9 cellular contexts compared by ENCODE assay signal in genomic region chr14:77041837-77042557, GRCh38. TPM values are rescaled to one million over a fixed set of nuclear protein-coding genes. Genes with fewer than 3 reads are reported as not detected.
DNase-seq lines count a peak whose midpoint lies in the region; ATAC-seq and TF ChIP-seq lines count a peak whose summit lies in the region.
"Had no signal": no experiment of that assay in that cellular context is flagged by ENCODE, and none has a peak within 500 bp of the region (broad histone marks: within the 10 kb centered on the region; RNA-seq: fewer than 3 reads in every experiment).

No MANE protein-coding gene starts in this region.

- TF ChIP-seq CTCF in AG10803 (conservative IDR thresholded peaks at IDR 0.05; ENCODE audit: low read length), result no peak
- TF ChIP-seq CTCF in prostate gland (IDR thresholded peaks at IDR 0.05), result no peak

- H3K4me1 ChIP-seq in prostate gland (replicated peaks), result peaks cover 41% of the 10 kb centered on the region

- H3K9me3 Mint-ChIP-seq in activated CD4-positive, alpha-beta memory T cell treated with anti-CD3 and anti-CD28 coated beads, Interleukin-2, amount 10 ng/mL, durations not matched to agents 7 days and 5 days, result no peaks in the 10 kb centered on the region

- H3K4me3 ChIP-seq in AG10803 (ENCODE audit: low read length), result peak overlapping the region; percentile 8; the same call in 1 of the 2 replicates
- no peak overlapping the region for H3K4me3 ChIP-seq in prostate gland

- no peaks in the 10 kb centered on the region for H3K36me3 Mint-ChIP-seq in activated CD4-positive, alpha-beta memory T cell treated with anti-CD3 and anti-CD28 coated beads, Interleukin-2, amount 10 ng/mL, durations not matched to agents 7 days and 5 days (ENCODE audit: low read depth)

- H3K27me3 ChIP-seq in prostate gland (replicated peaks; ENCODE audit: insufficient read depth), result no peaks in the 10 kb centered on the region

- H3K9me3 ChIP-seq in prostate gland, result no peaks in the 10 kb centered on the region

- peaks cover 87% of the 10 kb centered on the region for H3K4me1 Mint-ChIP-seq in activated CD4-positive, alpha-beta memory T cell treated with anti-CD3 and anti-CD28 coated beads, Interleukin-2, amount 10 ng/mL, durations not matched to agents 7 days and 5 days

- in situ Hi-C loops in KBM-7 (cut with MboI; ENCODE audit: low pct_unique_long_range_greater_than_20kb, low sequenced_read_pairs), result no loop called here

- H3K36me3 ChIP-seq in prostate gland, result no peaks in the 10 kb centered on the region

- TF ChIP-seq POLR2A in prostate gland (IDR thresholded peaks at IDR 0.05), result no peak

- peaks cover 3% of the 10 kb centered on the region for H3K27me3 Mint-ChIP-seq in activated CD4-positive, alpha-beta memory T cell treated with anti-CD3 and anti-CD28 coated beads, Interleukin-2, amount 10 ng/mL, durations not matched to agents 7 days and 5 days

- CTCF ChIA-PET in activated CD4-positive, alpha-beta memory T cell treated with anti-CD3 and anti-CD28 coated beads, Interleukin-2, amount 10 ng/mL, durations not matched to agents 7 days and 5 days (lab: Charles Lee), result interaction anchor here (1.0 to 4.2 kb wide), 5 partner anchors 12 to 129 kb away, joined by 3 to 29 read pairs (median 12); partner anchors contain the start of gene IRF2BPL

- 18% methylated on average over 14 of the region's 14 CpGs for WGBS in prostate gland

- intact Hi-C loops in prostate gland (cut with DNase I), result no loop called here

- ATAC-seq in HG02623 (IDR thresholded peaks at IDR 0.05; ENCODE audit: unreplicated experiment), result no peak
- ATAC-seq: left colon had no signal

- POLR2A ChIA-PET in activated CD4-positive, alpha-beta memory T cell treated with anti-CD3 and anti-CD28 coated beads, Interleukin-2, amount 10 ng/mL, durations not matched to agents 7 days and 5 days (lab: Charles Lee), result interaction anchor here (0.8 to 13.0 kb wide), 4 partner anchors 14 to 130 kb away, joined by 3 to 229 read pairs (median 27); partner anchors contain the start of gene IRF2BPL

- peak overlapping the region; percentile 100 for H3K27ac Mint-ChIP-seq in activated CD4-positive, alpha-beta memory T cell treated with anti-CD3 and anti-CD28 coated beads, Interleukin-2, amount 10 ng/mL, durations not matched to agents 7 days and 5 days

- peak overlapping the region; percentile 83 to 88 for H3K27ac ChIP-seq in prostate gland

- H3K4me3 Mint-ChIP-seq in activated CD4-positive, alpha-beta memory T cell treated with anti-CD3 and anti-CD28 coated beads, Interleukin-2, amount 10 ng/mL, durations not matched to agents 7 days and 5 days, result no peak overlapping the region

- DNase-seq in AG10803 (ENCODE audit: low read depth), result peak; percentile 98
- DNase-seq in KBM-7, result peak; percentile 42
- DNase-seq in activated CD4-positive, alpha-beta memory T cell treated with anti-CD3 and anti-CD28 coated beads, Interleukin-2, amount 10 ng/mL, durations not matched to agents 7 days and 5 days, result no peak
- peak; percentile 80 for DNase-seq in glomerular visceral epithelial cell (ENCODE audit: extremely low spot score)
- peak; percentile 68 for DNase-seq in prostate gland (ENCODE audit: low spot score)
- DNase-seq in 8988T, result no peak
- DNase-seq in middle frontal gyrus (ENCODE audit: extremely low spot score, low spot score), result no peak

RNA-seq across cellular contexts. Expression of gene IRF2BPL, which starts 13.5 kb away (rescaled TPM):
- 10 to 100 TPM; 39.0 to 39.3 TPM for total RNA-seq in activated CD4-positive, alpha-beta memory T cell treated with anti-CD3 and anti-CD28 coated beads, Interleukin-2, amount 10 ng/mL, durations not matched to agents 7 days and 5 days
- total RNA-seq in prostate gland, result 100 to 1,000 TPM; 113 to 141 TPM

RNA-seq across cellular contexts. Expression of gene CIPC, which starts 56.1 kb away (rescaled TPM):
- 10 to 100 TPM in 1 of 2 experiments, 1 to 10 TPM in 1; 9.6 to 12.8 TPM for total RNA-seq in activated CD4-positive, alpha-beta memory T cell treated with anti-CD3 and anti-CD28 coated beads, Interleukin-2, amount 10 ng/mL, durations not matched to agents 7 days and 5 days
- total RNA-seq in prostate gland, result 10 to 100 TPM; 45.1 to 63.3 TPM

Comparison
In these comparisons a context has a peak if more than half of its experiments do, and no peak if none do; other contexts are left out.
1. DNase-seq: peak in AG10803 (single experiment), KBM-7 (single experiment), glomerular visceral epithelial cell (single experiment) and prostate gland (single experiment); none in activated CD4-positive, alpha-beta memory T cell treated with anti-CD3 and anti-CD28 coated beads, Interleukin-2, amount 10 ng/mL, durations not matched to agents 7 days and 5 days (single experiment), 8988T (single experiment) and middle frontal gyrus (single experiment).